ENCODE assay signal across 2 cellular contexts in the genomic region with DNA sequence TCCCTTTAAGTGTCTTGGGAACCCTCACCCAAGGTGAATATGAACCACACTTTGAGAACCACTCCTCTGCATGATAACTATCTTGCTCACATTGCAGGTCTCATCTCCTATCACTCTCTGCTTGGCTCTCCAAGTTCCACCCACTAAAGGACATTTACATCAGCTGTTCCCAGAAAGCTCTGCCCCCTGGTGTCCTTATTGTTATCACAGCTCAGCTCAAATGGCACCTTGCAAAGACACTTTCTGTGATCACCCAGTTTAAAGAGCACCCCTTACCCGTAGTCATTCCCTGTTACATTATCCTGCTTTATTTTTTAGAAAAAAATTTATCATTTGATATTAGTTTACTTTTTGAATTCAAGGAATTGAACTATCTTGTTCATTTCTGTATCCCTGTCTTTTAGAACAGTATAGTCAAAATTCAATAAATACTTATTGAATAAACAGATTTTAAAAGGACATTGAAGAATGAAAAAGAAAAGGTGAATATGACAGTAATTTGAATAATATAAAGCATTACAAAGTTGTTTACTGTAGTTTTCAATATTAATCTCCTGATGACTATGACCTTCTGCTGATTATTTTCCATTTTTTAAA.
TF ChIP-seq lines count a peak whose summit lies in the region.

No MANE protein-coding gene starts in this region.

TF ChIP-seq in endothelial cell of umbilical vein, 7 proteins besides CTCF, POLR2A, EP300 and RAD21:
- TF ChIP-seq FOS (IDR thresholded peaks at IDR 0.05; ENCODE audit: borderline replicate concordance, insufficient read depth, low read length) (no peak), EZH2 (IDR thresholded peaks at IDR 0.05; ENCODE audit: borderline replicate concordance, low read depth, low read length, severe bottlenecking) (no peak), MYC (IDR thresholded peaks at IDR 0.05; ENCODE audit: low read depth, low read length) (no peak), JUN (IDR thresholded peaks at IDR 0.05; ENCODE audit: borderline replicate concordance, insufficient read depth, insufficient read length, low read depth) (no peak), GATA2 (IDR thresholded peaks at IDR 0.05; ENCODE audit: insufficient read depth, insufficient read length, low read depth, low read length) (no peak)
- TF ChIP-seq, protein P1, sequence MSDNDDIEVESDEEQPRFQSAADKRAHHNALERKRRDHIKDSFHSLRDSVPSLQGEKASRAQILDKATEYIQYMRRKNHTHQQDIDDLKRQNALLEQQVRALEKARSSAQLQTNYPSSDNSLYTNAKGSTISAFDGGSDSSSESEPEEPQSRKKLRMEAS (IDR thresholded peaks at IDR 0.05; ENCODE audit: insufficient read depth, insufficient read length), result no peak

TF ChIP-seq in neural cell, 6 proteins besides CTCF, POLR2A, EP300 and RAD21 (continued from another document):
- TF ChIP-seq POLR2AphosphoS5 (IDR thresholded peaks at IDR 0.05), result no peak
- TF ChIP-seq, protein P2, sequence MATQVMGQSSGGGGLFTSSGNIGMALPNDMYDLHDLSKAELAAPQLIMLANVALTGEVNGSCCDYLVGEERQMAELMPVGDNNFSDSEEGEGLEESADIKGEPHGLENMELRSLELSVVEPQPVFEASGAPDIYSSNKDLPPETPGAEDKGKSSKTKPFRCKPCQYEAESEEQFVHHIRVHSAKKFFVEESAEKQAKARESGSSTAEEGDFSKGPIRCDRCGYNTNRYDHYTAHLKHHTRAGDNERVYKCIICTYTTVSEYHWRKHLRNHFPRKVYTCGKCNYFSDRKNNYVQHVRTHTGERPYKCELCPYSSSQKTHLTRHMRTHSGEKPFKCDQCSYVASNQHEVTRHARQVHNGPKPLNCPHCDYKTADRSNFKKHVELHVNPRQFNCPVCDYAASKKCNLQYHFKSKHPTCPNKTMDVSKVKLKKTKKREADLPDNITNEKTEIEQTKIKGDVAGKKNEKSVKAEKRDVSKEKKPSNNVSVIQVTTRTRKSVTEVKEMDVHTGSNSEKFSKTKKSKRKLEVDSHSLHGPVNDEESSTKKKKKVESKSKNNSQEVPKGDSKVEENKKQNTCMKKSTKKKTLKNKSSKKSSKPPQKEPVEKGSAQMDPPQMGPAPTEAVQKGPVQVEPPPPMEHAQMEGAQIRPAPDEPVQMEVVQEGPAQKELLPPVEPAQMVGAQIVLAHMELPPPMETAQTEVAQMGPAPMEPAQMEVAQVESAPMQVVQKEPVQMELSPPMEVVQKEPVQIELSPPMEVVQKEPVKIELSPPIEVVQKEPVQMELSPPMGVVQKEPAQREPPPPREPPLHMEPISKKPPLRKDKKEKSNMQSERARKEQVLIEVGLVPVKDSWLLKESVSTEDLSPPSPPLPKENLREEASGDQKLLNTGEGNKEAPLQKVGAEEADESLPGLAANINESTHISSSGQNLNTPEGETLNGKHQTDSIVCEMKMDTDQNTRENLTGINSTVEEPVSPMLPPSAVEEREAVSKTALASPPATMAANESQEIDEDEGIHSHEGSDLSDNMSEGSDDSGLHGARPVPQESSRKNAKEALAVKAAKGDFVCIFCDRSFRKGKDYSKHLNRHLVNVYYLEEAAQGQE (IDR thresholded peaks at IDR 0.05; ENCODE audit: borderline replicate concordance), result no peak
